27 cellular contexts compared by ENCODE assay signal in the genomic region with DNA sequence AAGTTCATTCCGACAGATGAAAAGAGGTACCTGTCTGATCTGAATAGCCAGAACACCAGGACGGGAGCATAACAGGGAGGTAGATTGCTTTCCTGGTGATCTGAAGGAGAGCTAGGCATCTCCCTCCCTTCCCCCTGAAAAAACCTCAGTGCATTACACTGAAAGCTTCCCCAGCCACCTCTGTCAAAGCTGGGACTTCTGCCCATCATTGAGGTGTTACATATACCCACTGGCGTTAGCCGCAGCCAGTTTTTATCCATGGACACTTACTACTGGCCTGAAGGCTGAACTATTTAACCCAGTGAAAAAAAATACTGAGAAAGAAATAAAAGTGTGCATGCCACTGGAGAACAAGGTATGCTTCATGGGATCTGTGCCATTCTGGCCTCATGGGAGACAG.
"Had no signal": no experiment of that assay in that cellular context is flagged by ENCODE, and none has a peak within 500 bp of the region (broad histone marks: within the 10 kb centered on the region; RNA-seq: fewer than 3 reads in every experiment).

No MANE protein-coding gene starts in this region.

- H3K36me3 ChIP-seq: heart right ventricle, pancreas, prostate gland, right lobe of liver, tibial nerve, uterus had no signal

- H3K4me3 Mint-ChIP-seq: mesothelial cell of epicardium; naive B cell; natural killer cell treated with Interleukin-12 subunit alpha and Interleukin-12 subunit beta and Interleukin-15 and Interleukin-18, amount 100 ng/mL, for 72 hours; stimulated activated memory B cell treated with anti-CD40 and anti-IgM and Interleukin-4, amounts not matched to agents 10 μg/mL and 1 μg/mL and 100 μg/mL, for 72 hours; stimulated activated naive CD8-positive, alpha-beta T cell treated with anti-CD3 and anti-CD28 coated beads, Interleukin-15, amount 100 ng/mL, for 72 hours; type B pancreatic cell had no signal

- H3K27me3 Mint-ChIP-seq: naive B cell; natural killer cell treated with Interleukin-12 subunit alpha and Interleukin-12 subunit beta and Interleukin-15 and Interleukin-18, amount 100 ng/mL, for 72 hours; stimulated activated memory B cell treated with anti-CD40 and anti-IgM and Interleukin-4, amounts not matched to agents 10 μg/mL and 1 μg/mL and 100 μg/mL, for 72 hours; stimulated activated naive CD8-positive, alpha-beta T cell treated with anti-CD3 and anti-CD28 coated beads, Interleukin-15, amount 100 ng/mL, for 72 hours; type B pancreatic cell had no signal

- H3K4me1 Mint-ChIP-seq: naive B cell; stimulated activated memory B cell treated with anti-CD40 and anti-IgM and Interleukin-4, amounts not matched to agents 10 μg/mL and 1 μg/mL and 100 μg/mL, for 72 hours; stimulated activated naive CD8-positive, alpha-beta T cell treated with anti-CD3 and anti-CD28 coated beads, Interleukin-15, amount 100 ng/mL, for 72 hours had no signal

- H3K36me3 Mint-ChIP-seq: naive B cell; stimulated activated memory B cell treated with anti-CD40 and anti-IgM and Interleukin-4, amounts not matched to agents 10 μg/mL and 1 μg/mL and 100 μg/mL, for 72 hours; type B pancreatic cell had no signal

- H3K4me2 ChIP-seq: hepatocyte, smooth muscle cell had no signal

- H3K79me2 ChIP-seq: hepatocyte had no signal

- H3K4me1 ChIP-seq: heart right ventricle, pancreas, prostate gland, right lobe of liver, tibial nerve, uterus had no signal

- H3K27me3 ChIP-seq: heart right ventricle, hepatocyte, pancreas, right lobe of liver, tibial nerve, uterus had no signal

- H2AFZ ChIP-seq: hepatocyte had no signal

- H3K27ac ChIP-seq: heart right ventricle, hepatocyte, pancreas, prostate gland, right lobe of liver, tibial nerve, uterus had no signal

- H3K27ac Mint-ChIP-seq: mesothelial cell of epicardium; naive B cell; natural killer cell treated with Interleukin-12 subunit alpha and Interleukin-12 subunit beta and Interleukin-15 and Interleukin-18, amount 100 ng/mL, for 72 hours; stimulated activated memory B cell treated with anti-CD40 and anti-IgM and Interleukin-4, amounts not matched to agents 10 μg/mL and 1 μg/mL and 100 μg/mL, for 72 hours; stimulated activated naive CD8-positive, alpha-beta T cell treated with anti-CD3 and anti-CD28 coated beads, Interleukin-15, amount 100 ng/mL, for 72 hours; type B pancreatic cell had no signal

- H3K4me3 ChIP-seq: heart right ventricle, hepatocyte, lung, pancreas, prostate gland, right lobe of liver, smooth muscle cell, tibial nerve, uterus had no signal

- ATAC-seq: left lobe of liver; natural killer cell treated with Interleukin-12 subunit alpha and Interleukin-12 subunit beta and Interleukin-15 and Interleukin-18, amount 100 ng/mL, for 72 hours; pancreas; right lobe of liver; stimulated activated memory B cell treated with anti-CD40 and anti-IgM and Interleukin-4, amounts not matched to agents 10 μg/mL and 1 μg/mL and 100 μg/mL, for 72 hours; stimulated activated naive CD8-positive, alpha-beta T cell treated with anti-CD3 and anti-CD28 coated beads, Interleukin-15, amount 100 ng/mL, for 72 hours had no signal

- H3K9me3 ChIP-seq: heart right ventricle, pancreas, prostate gland, right lobe of liver, tibial nerve, uterus had no signal

- DNase-seq: heart right ventricle; islet precursor cell; mesendoderm; naive B cell; nucleus accumbens; pancreas; posterior cingulate gyrus; retina; right lobe of liver; stimulated activated CD4-positive, alpha-beta T cell treated with anti-CD3 and anti-CD28 coated beads, Interleukin-1b, Interleukin-23, amount 100 ng/mL, for 48 hours; stimulated activated CD4-positive, alpha-beta T cell treated with anti-CD3 and anti-CD28 coated beads, Interleukin-2, amount 100 ng/mL, for 48 hours; stimulated activated CD4-positive, alpha-beta T cell treated with anti-CD3 and anti-CD28 coated beads, Interleukin-4, amount 100 ng/mL, for 4 hours; stimulated activated CD8-positive, alpha-beta memory T cell treated with anti-CD3 and anti-CD28 coated beads, Interleukin-4, amount 100 ng/mL, for 48 hours; stimulated activated naive CD4-positive, alpha-beta T cell treated with Interleukin-2 at 50 U/mL for 16 hours; stimulated activated naive CD8-positive, alpha-beta T cell treated with anti-CD3 and anti-CD28 coated beads, Interleukin-15, amount 100 ng/mL, for 72 hours; substantia nigra; uterus had no signal
